ENCODE assay signal across 19 cellular contexts in the genomic region with DNA sequence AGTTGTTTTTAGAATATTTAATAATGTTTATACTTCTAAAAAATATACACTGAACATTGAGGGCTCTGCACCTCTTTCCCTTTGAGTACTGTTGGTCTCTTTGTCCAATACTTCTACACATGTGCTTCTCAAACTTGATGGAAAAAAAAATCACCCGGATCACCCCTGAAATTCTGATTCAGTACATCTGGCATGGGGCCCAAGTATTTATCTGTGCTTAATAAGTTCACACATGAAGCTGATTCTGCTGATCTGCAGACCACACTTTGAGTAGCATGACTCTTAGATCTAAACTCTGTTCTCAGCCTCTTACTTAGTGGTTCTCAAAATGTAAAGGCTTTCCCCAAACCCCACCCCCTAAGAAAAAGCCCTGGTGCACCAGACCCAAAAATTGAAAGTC.
"Had no signal": no experiment of that assay in that cellular context is flagged by ENCODE, and none has a peak within 500 bp of the region (broad histone marks: within the 10 kb centered on the region; RNA-seq: fewer than 3 reads in every experiment).

No MANE protein-coding gene starts in this region.

- H3K4me3 ChIP-seq: hepatocyte, left lung, prostate gland had no signal

- H3K4me2 ChIP-seq: hepatocyte had no signal

- H3K27me3 ChIP-seq: brain microvascular endothelial cell, foreskin keratinocyte, hepatocyte, left lung had no signal

- DNase-seq: activated CD4-positive, alpha-beta memory T cell treated with anti-CD3 and anti-CD28 coated beads, Interleukin-2, amount 10 ng/mL, durations not matched to agents 7 days and 5 days; activated CD4-positive, alpha-beta T cell treated with anti-CD3 and anti-CD28 coated beads for 48 hours; activated CD8-positive, alpha-beta memory T cell treated with anti-CD3 and anti-CD28 coated beads, Interleukin-2, amount 10 ng/mL, durations not matched to agents 7 days and 5 days; activated naive CD4-positive, alpha-beta T cell treated with Interleukin-2 at 50 U/mL for 16 hours; activated naive CD8-positive, alpha-beta T cell treated with anti-CD3 and anti-CD28 coated beads, Interleukin-2, amount 10 ng/mL, durations not matched to agents 7 days and 5 days; brain microvascular endothelial cell; cortex of kidney; effector CD4-positive, alpha-beta T cell; foreskin keratinocyte; islet precursor cell; left lung; stimulated activated CD4-positive, alpha-beta T cell treated with anti-CD3 and anti-CD28 coated beads, Interleukin-4, amount 100 ng/mL, for 4 hours; T-cell had no signal

- H3K36me3 ChIP-seq: left lung, prostate gland had no signal

- ATAC-seq: activated CD8-positive, alpha-beta memory T cell treated with anti-CD3 and anti-CD28 coated beads, Interleukin-2, amount 10 ng/mL, durations not matched to agents 7 days and 5 days; foreskin keratinocyte; left lung; sciatic nerve; SK-N-SH treated with all-trans-retinoic acid at 6 μM for 48 hours; stimulated activated memory B cell treated with anti-CD40 and anti-IgM and Interleukin-4, amounts not matched to agents 10 μg/mL and 1 μg/mL and 100 μg/mL, for 72 hours; T-cell; WTC11 had no signal

- H3K9me3 ChIP-seq: left lung, prostate gland had no signal

- H3K4me1 ChIP-seq: foreskin keratinocyte, prostate gland had no signal

- H2AFZ ChIP-seq: hepatocyte had no signal

- H3K27ac ChIP-seq: brain microvascular endothelial cell, foreskin keratinocyte, hepatocyte, left lung, prostate gland had no signal
